Comparison of ENCODE assay signal across 8 cellular contexts in the genomic region with DNA sequence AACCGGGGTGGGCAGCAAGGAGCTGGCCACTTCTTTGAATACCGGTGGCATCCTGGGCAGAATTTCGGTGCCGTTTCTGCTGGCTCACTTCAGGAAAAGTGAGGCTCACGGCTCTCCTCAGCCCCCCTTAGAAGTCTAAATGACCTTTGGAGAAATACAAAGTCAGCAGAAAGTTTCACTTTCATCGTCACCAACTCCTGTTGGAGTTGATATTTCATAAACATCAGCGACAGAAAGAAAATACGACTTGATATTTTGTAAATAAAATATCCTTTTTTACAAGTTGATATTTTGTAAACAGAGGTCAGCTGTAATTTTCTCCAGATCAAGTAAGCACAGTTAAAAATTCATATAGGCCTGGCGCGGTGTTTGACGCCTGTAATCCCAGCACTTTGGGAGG.
A peak's percentile ranks its signal among the peaks of the same experiment; 100 is the strongest.
DNase-seq lines count a peak whose midpoint lies in the region; ATAC-seq lines count a peak whose summit lies in the region.

No MANE protein-coding gene starts in this region.

- peak overlapping the region; percentile 78 for H3K4me3 Mint-ChIP-seq in stimulated activated naive CD8-positive, alpha-beta T cell treated with anti-CD3 and anti-CD28 coated beads, Interleukin-15, Interleukin-2, amounts not matched to agents 100 ng/mL and 50 ng/mL, for 24 hours
- H3K4me3 Mint-ChIP-seq in central memory CD8-positive, alpha-beta T cell: peak overlapping the region; percentile 74

- peaks cover 71% of the 10 kb centered on the region for H3K36me3 Mint-ChIP-seq in stimulated activated naive CD8-positive, alpha-beta T cell treated with anti-CD3 and anti-CD28 coated beads, Interleukin-15, Interleukin-2, amounts not matched to agents 100 ng/mL and 50 ng/mL, for 24 hours (ENCODE audit: low read depth)
- H3K36me3 Mint-ChIP-seq in central memory CD8-positive, alpha-beta T cell (ENCODE audit: insufficient read depth): peaks cover 24% of the 10 kb centered on the region

- peaks cover 54% of the 10 kb centered on the region for H3K9me3 ChIP-seq in mucosa of stomach (ENCODE audit: control insufficient read depth, low read length)

- no peaks in the 10 kb centered on the region for H3K27me3 Mint-ChIP-seq in stimulated activated naive CD8-positive, alpha-beta T cell treated with anti-CD3 and anti-CD28 coated beads, Interleukin-15, Interleukin-2, amounts not matched to agents 100 ng/mL and 50 ng/mL, for 24 hours
- no peaks in the 10 kb centered on the region for H3K27me3 Mint-ChIP-seq in central memory CD8-positive, alpha-beta T cell

- peak overlapping the region; percentile 75 for H3K4me3 ChIP-seq in mucosa of stomach (ENCODE audit: low read length)

- peaks cover 22% of the 10 kb centered on the region for H3K9me3 Mint-ChIP-seq in stimulated activated naive CD8-positive, alpha-beta T cell treated with anti-CD3 and anti-CD28 coated beads, Interleukin-15, Interleukin-2, amounts not matched to agents 100 ng/mL and 50 ng/mL, for 24 hours
- H3K9me3 Mint-ChIP-seq in central memory CD8-positive, alpha-beta T cell: peaks cover 12% of the 10 kb centered on the region

- H3K4me1 Mint-ChIP-seq in stimulated activated naive CD8-positive, alpha-beta T cell treated with anti-CD3 and anti-CD28 coated beads, Interleukin-15, Interleukin-2, amounts not matched to agents 100 ng/mL and 50 ng/mL, for 24 hours (ENCODE audit: low read depth): peaks cover 16% of the 10 kb centered on the region
- peaks cover 19% of the 10 kb centered on the region for H3K4me1 Mint-ChIP-seq in central memory CD8-positive, alpha-beta T cell

- no peak for ATAC-seq in stimulated activated naive CD8-positive, alpha-beta T cell treated with anti-CD3 and anti-CD28 coated beads, Interleukin-15, Interleukin-2, amounts not matched to agents 100 U/mL and 50 U/mL, for 24 hours
- ATAC-seq in central memory CD8-positive, alpha-beta T cell (replicated peaks; ENCODE audit: extremely low read depth, poor library complexity, severe bottlenecking): no peak
- ATAC-seq in HG03342 (IDR thresholded peaks at IDR 0.05; ENCODE audit: unreplicated experiment): no peak
- ATAC-seq in GM18873 (IDR thresholded peaks at IDR 0.05; ENCODE audit: low FRiP score, unreplicated experiment): no peak

- no peaks in the 10 kb centered on the region for H3K27me3 ChIP-seq in mucosa of stomach (ENCODE audit: control insufficient read depth, insufficient read depth, low read length)

- H3K9ac ChIP-seq in mucosa of stomach (ENCODE audit: low read length): peak overlapping the region; percentile 78

- no peak for DNase-seq in stimulated activated naive CD8-positive, alpha-beta T cell treated with anti-CD3 and anti-CD28 coated beads, Interleukin-15, Interleukin-2, amounts not matched to agents 100 U/mL and 50 U/mL, for 24 hours
- no peak for DNase-seq in central memory CD8-positive, alpha-beta T cell (ENCODE audit: low spot score in 2 of 2)
- DNase-seq in NCI-H1694 treated with DMSO at 0.1 percent for 48 hours (lab: John Stamatoyannopoulos, UW): no peak
- no peak for DNase-seq in NK-92 treated with Interleukin-12 subunit alpha and Interleukin-12 subunit beta, amount 100 ng/mL, for 24 hours (lab: John Stamatoyannopoulos, UW)

- H3K4me1 ChIP-seq in mucosa of stomach (ENCODE audit: control insufficient read depth, insufficient read depth, low read length): peaks cover 6% of the 10 kb centered on the region

- H3K36me3 ChIP-seq in mucosa of stomach (ENCODE audit: control insufficient read depth, insufficient read depth, low read length): peaks cover 7% of the 10 kb centered on the region

- peak overlapping the region; percentile 76 for H3K27ac Mint-ChIP-seq in stimulated activated naive CD8-positive, alpha-beta T cell treated with anti-CD3 and anti-CD28 coated beads, Interleukin-15, Interleukin-2, amounts not matched to agents 100 ng/mL and 50 ng/mL, for 24 hours
- H3K27ac Mint-ChIP-seq in central memory CD8-positive, alpha-beta T cell (ENCODE audit: low read depth): peak overlapping the region; percentile 57
